Comparison of ENCODE assay signal across 2 cellular contexts in the genomic region with DNA sequence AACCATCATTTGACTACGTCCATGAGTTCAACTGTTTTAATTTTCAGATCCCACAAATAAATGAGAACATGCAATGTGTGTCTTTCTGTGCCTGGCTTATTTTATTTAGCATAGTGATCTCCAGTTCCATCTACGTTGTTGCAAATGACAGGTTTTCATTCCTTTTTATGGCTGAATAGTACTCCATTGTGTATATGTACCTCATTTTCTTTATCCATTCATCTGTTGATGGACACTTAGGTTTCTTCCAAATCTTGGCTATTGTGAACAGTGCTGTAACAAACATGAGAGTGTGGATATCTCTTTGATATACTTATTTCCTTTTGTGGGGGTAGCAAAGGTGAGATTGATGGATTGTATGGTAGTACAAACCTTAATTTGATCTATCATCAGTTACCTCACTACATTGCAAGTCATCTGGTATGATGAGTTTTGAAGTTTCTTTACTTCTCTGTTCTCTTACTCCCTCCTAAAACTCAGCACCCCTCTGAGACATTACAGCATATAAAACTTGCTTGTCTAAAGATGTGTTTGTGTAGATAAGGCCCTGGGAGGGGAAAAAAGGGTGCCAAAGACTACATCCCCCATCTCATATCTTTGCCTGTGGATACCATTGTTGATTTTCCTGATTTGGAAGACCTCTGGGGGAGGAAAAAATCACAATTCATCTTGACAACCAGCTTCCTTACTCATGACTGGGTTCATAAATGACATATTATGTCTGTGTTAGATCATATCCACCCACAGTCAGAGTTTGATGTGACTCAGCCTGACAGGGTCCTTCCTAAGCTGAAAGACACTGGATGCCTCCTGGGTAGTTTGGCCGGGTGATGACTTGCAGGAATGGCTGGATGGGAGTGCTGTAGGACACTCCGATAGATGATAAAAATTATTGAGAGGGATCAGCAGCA.
A peak's percentile ranks its signal among the peaks of the same experiment; 100 is the strongest.
TF ChIP-seq lines count a peak whose summit lies in the region.

No MANE protein-coding gene starts in this region.

TF ChIP-seq in IMR-90, 13 proteins besides CTCF, POLR2A, EP300 and RAD21:
- TF ChIP-seq CHD1 (IDR thresholded peaks at IDR 0.05; ENCODE audit: low read depth, low read length) (no peak), RFX5 (IDR thresholded peaks at IDR 0.05; ENCODE audit: low read depth, low read length) (no peak), CEBPB (IDR thresholded peaks at IDR 0.05; ENCODE audit: low read depth, low read length) (no peak), MXI1 (IDR thresholded peaks at IDR 0.05; ENCODE audit: borderline replicate concordance, low read depth, low read length) (no peak), MAFK (IDR thresholded peaks at IDR 0.05; ENCODE audit: low read depth, low read length) (no peak), BHLHE40 (IDR thresholded peaks at IDR 0.05; ENCODE audit: low read depth, low read length) (no peak), FOS (IDR thresholded peaks at IDR 0.05; ENCODE audit: low read depth, low read length) (no peak), NFE2L2 (IDR thresholded peaks at IDR 0.05; ENCODE audit: low read depth, low read length) (no peak), SMC3 (IDR thresholded peaks at IDR 0.05; ENCODE audit: low read depth, low read length) (no peak), MAZ (IDR thresholded peaks at IDR 0.05; ENCODE audit: borderline replicate concordance, low read depth, low read length) (no peak), RCOR1 (IDR thresholded peaks at IDR 0.05; ENCODE audit: insufficient replicate concordance, low read length) (no peak)
- TF ChIP-seq, protein P1, sequence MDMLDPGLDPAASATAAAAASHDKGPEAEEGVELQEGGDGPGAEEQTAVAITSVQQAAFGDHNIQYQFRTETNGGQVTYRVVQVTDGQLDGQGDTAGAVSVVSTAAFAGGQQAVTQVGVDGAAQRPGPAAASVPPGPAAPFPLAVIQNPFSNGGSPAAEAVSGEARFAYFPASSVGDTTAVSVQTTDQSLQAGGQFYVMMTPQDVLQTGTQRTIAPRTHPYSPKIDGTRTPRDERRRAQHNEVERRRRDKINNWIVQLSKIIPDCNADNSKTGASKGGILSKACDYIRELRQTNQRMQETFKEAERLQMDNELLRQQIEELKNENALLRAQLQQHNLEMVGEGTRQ (IDR thresholded peaks at IDR 0.05; ENCODE audit: low read depth, low read length) = no peak
- TF ChIP-seq, protein P2, sequence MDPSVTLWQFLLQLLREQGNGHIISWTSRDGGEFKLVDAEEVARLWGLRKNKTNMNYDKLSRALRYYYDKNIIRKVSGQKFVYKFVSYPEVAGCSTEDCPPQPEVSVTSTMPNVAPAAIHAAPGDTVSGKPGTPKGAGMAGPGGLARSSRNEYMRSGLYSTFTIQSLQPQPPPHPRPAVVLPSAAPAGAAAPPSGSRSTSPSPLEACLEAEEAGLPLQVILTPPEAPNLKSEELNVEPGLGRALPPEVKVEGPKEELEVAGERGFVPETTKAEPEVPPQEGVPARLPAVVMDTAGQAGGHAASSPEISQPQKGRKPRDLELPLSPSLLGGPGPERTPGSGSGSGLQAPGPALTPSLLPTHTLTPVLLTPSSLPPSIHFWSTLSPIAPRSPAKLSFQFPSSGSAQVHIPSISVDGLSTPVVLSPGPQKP (IDR thresholded peaks at IDR 0.05; ENCODE audit: borderline replicate concordance, low read depth, low read length) = no peak

TF ChIP-seq in K562, 482 proteins besides CTCF, POLR2A, EP300 and RAD21 (continues in another document):
- TF ChIP-seq CSDE1 (IDR thresholded peaks at IDR 0.05) (0 out of 4 replicates have a peak, but pooled peaks of 1 of the 2 experiments have one; percentile 34), BCOR (IDR thresholded peaks at IDR 0.05) (peak; percentile 38; the same call in 1 of the 2 replicates), RBM34 (IDR thresholded peaks at IDR 0.05; ENCODE audit: borderline replicate concordance, insufficient read depth, low read length) (no peak), LEF1 (IDR thresholded peaks at IDR 0.05) (peak; percentile 75; the same call in 1 of the 2 replicates), ZNF282 (CRISPR knock-in tag; IDR thresholded peaks at IDR 0.05) (no peak), SMAD4 (CRISPR knock-in tag; conservative IDR thresholded peaks at IDR 0.05) (peak; percentile 57), DACH1 (IDR thresholded peaks at IDR 0.05; ENCODE audit: partially characterized antibody) (no peak), FOSL1 (tag; conservative IDR thresholded peaks at IDR 0.05) (peak; percentile 94), MAFK (IDR thresholded peaks at IDR 0.05; ENCODE audit: low read length) (peak; percentile 57; the same call in 1 of the 2 replicates), KDM1A (IDR thresholded peaks at IDR 0.05) (peak; percentile 88 to 90), ETV1 (tag; conservative IDR thresholded peaks at IDR 0.05; ENCODE audit: low read depth) (peak; percentile 61), NFE2 (IDR thresholded peaks at IDR 0.05; ENCODE audit: low read depth) (peak; percentile 91), MCM7 (IDR thresholded peaks at IDR 0.05) (no peak), TAF9B (IDR thresholded peaks at IDR 0.05; ENCODE audit: partially characterized antibody) (peak; percentile 49), L3MBTL2 (IDR thresholded peaks at IDR 0.05) (no peak), KLF16 (IDR thresholded peaks at IDR 0.05) (peak; percentile 70), NR2C2 (CRISPR knock-in tag; IDR thresholded peaks at IDR 0.05) (no peak), NR2C2 (tag; IDR thresholded peaks at IDR 0.05) (peak; percentile 62), FOXJ2 (tag; IDR thresholded peaks at IDR 0.05) (0 out of 2 replicates have a peak, but pooled peaks have one; percentile 35), GTF2F1 (IDR thresholded peaks at IDR 0.05; ENCODE audit: low read depth, low read length) (no peak), TEAD4 (IDR thresholded peaks at IDR 0.05; ENCODE audit: low read length) (peak; percentile 62; the same call in 1 of the 2 replicates), TEAD4 (CRISPR knock-in tag; IDR thresholded peaks at IDR 0.05; ENCODE audit: borderline replicate concordance) (no peak), TEAD1 (CRISPR knock-in tag; IDR thresholded peaks at IDR 0.05) (peak in 1 of 2 experiments; percentile 65; a peak in 1 of 4 replicates), ZNF766 (CRISPR knock-in tag; conservative IDR thresholded peaks at IDR 0.05) (peak; percentile 59; the same call in 1 of the 2 replicates), ZNF146 (CRISPR knock-in tag; IDR thresholded peaks at IDR 0.05; ENCODE audit: unreplicated experiment) (peak; percentile 93)
- TF ChIP-seq, protein P3, sequence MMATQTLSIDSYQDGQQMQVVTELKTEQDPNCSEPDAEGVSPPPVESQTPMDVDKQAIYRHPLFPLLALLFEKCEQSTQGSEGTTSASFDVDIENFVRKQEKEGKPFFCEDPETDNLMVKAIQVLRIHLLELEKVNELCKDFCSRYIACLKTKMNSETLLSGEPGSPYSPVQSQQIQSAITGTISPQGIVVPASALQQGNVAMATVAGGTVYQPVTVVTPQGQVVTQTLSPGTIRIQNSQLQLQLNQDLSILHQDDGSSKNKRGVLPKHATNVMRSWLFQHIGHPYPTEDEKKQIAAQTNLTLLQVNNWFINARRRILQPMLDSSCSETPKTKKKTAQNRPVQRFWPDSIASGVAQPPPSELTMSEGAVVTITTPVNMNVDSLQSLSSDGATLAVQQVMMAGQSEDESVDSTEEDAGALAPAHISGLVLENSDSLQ (IDR thresholded peaks at IDR 0.05) = peak; percentile 90
- TF ChIP-seq, protein P4, sequence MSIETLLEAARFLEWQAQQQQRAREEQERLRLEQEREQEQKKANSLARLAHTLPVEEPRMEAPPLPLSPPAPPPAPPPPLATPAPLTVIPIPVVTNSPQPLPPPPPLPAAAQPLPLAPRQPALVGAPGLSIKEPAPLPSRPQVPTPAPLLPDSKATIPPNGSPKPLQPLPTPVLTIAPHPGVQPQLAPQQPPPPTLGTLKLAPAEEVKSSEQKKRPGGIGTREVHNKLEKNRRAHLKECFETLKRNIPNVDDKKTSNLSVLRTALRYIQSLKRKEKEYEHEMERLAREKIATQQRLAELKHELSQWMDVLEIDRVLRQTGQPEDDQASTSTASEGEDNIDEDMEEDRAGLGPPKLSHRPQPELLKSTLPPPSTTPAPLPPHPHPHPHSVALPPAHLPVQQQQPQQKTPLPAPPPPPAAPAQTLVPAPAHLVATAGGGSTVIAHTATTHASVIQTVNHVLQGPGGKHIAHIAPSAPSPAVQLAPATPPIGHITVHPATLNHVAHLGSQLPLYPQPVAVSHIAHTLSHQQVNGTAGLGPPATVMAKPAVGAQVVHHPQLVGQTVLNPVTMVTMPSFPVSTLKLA (conservative IDR thresholded peaks at IDR 0.05) = peak in 1 of 2 experiments; percentile 41; a peak in 1 of 4 replicates
- TF ChIP-seq, protein P5, sequence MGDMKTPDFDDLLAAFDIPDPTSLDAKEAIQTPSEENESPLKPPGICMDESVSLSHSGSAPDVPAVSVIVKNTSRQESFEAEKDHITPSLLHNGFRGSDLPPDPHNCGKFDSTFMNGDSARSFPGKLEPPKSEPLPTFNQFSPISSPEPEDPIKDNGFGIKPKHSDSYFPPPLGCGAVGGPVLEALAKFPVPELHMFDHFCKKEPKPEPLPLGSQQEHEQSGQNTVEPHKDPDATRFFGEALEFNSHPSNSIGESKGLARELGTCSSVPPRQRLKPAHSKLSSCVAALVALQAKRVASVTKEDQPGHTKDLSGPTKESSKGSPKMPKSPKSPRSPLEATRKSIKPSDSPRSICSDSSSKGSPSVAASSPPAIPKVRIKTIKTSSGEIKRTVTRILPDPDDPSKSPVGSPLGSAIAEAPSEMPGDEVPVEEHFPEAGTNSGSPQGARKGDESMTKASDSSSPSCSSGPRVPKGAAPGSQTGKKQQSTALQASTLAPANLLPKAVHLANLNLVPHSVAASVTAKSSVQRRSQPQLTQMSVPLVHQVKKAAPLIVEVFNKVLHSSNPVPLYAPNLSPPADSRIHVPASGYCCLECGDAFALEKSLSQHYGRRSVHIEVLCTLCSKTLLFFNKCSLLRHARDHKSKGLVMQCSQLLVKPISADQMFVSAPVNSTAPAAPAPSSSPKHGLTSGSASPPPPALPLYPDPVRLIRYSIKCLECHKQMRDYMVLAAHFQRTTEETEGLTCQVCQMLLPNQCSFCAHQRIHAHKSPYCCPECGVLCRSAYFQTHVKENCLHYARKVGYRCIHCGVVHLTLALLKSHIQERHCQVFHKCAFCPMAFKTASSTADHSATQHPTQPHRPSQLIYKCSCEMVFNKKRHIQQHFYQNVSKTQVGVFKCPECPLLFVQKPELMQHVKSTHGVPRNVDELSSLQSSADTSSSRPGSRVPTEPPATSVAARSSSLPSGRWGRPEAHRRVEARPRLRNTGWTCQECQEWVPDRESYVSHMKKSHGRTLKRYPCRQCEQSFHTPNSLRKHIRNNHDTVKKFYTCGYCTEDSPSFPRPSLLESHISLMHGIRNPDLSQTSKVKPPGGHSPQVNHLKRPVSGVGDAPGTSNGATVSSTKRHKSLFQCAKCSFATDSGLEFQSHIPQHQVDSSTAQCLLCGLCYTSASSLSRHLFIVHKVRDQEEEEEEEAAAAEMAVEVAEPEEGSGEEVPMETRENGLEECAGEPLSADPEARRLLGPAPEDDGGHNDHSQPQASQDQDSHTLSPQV (IDR thresholded peaks at IDR 0.05) = peak; percentile 47; the same call in 1 of the 2 replicates
- TF ChIP-seq, protein P6, sequence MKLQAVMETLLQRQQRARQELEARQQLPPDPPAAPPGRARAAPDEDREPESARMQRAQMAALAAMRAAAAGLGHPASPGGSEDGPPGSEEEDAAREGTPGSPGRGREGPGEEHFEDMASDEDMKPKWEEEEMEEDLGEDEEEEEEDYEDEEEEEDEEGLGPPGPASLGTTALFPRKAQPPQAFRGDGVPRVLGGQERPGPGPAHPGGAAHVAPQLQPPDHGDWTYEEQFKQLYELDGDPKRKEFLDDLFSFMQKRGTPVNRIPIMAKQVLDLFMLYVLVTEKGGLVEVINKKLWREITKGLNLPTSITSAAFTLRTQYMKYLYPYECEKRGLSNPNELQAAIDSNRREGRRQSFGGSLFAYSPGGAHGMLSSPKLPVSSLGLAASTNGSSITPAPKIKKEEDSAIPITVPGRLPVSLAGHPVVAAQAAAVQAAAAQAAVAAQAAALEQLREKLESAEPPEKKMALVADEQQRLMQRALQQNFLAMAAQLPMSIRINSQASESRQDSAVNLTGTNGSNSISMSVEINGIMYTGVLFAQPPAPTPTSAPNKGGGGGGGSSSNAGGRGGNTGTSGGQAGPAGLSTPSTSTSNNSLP (IDR thresholded peaks at IDR 0.05; ENCODE audit: borderline replicate concordance, low read depth, low read length) = peak; percentile 73; the same call in 1 of the 2 replicates
- TF ChIP-seq, protein P7, sequence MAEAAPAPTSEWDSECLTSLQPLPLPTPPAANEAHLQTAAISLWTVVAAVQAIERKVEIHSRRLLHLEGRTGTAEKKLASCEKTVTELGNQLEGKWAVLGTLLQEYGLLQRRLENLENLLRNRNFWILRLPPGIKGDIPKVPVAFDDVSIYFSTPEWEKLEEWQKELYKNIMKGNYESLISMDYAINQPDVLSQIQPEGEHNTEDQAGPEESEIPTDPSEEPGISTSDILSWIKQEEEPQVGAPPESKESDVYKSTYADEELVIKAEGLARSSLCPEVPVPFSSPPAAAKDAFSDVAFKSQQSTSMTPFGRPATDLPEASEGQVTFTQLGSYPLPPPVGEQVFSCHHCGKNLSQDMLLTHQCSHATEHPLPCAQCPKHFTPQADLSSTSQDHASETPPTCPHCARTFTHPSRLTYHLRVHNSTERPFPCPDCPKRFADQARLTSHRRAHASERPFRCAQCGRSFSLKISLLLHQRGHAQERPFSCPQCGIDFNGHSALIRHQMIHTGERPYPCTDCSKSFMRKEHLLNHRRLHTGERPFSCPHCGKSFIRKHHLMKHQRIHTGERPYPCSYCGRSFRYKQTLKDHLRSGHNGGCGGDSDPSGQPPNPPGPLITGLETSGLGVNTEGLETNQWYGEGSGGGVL (CRISPR knock-in tag; IDR thresholded peaks at IDR 0.05) = no peak
- TF ChIP-seq, protein P8, sequence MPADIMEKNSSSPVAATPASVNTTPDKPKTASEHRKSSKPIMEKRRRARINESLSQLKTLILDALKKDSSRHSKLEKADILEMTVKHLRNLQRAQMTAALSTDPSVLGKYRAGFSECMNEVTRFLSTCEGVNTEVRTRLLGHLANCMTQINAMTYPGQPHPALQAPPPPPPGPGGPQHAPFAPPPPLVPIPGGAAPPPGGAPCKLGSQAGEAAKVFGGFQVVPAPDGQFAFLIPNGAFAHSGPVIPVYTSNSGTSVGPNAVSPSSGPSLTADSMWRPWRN (IDR thresholded peaks at IDR 0.05; ENCODE audit: low read depth) = peak; percentile 50; the same call in 1 of the 2 replicates
- TF ChIP-seq, protein P9, sequence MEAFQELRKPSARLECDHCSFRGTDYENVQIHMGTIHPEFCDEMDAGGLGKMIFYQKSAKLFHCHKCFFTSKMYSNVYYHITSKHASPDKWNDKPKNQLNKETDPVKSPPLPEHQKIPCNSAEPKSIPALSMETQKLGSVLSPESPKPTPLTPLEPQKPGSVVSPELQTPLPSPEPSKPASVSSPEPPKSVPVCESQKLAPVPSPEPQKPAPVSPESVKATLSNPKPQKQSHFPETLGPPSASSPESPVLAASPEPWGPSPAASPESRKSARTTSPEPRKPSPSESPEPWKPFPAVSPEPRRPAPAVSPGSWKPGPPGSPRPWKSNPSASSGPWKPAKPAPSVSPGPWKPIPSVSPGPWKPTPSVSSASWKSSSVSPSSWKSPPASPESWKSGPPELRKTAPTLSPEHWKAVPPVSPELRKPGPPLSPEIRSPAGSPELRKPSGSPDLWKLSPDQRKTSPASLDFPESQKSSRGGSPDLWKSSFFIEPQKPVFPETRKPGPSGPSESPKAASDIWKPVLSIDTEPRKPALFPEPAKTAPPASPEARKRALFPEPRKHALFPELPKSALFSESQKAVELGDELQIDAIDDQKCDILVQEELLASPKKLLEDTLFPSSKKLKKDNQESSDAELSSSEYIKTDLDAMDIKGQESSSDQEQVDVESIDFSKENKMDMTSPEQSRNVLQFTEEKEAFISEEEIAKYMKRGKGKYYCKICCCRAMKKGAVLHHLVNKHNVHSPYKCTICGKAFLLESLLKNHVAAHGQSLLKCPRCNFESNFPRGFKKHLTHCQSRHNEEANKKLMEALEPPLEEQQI (IDR thresholded peaks at IDR 0.05) = 0 out of 2 replicates have a peak, but pooled peaks have one; percentile 37
